ENCODE assay signal across 8 cellular contexts in genomic region chr16:2778692-2778958, GRCh38. TPM values are rescaled to one million over a fixed set of nuclear protein-coding genes. Genes with fewer than 3 reads are reported as not detected.
DNase-seq lines count a peak whose midpoint lies in the region; ATAC-seq and TF ChIP-seq lines count a peak whose summit lies in the region.
"Had no signal": no experiment of that assay in that cellular context is flagged by ENCODE, and none has a peak within 500 bp of the region (broad histone marks: within the 10 kb centered on the region; RNA-seq: fewer than 3 reads in every experiment).

No MANE protein-coding gene starts in this region.

- H3K4me1 ChIP-seq in KMS-11 (ENCODE audit: low read depth, poor library complexity, severe bottlenecking) (peaks cover 34% of the 10 kb centered on the region), mammary epithelial cell (ENCODE audit: insufficient read depth, low read length) (peaks cover 9% of the 10 kb centered on the region), sigmoid colon (peaks cover 4 to 33% (median 26%) of the 10 kb centered on the region in 4 donors)

- no peak overlapping the region for H2AFZ ChIP-seq in KMS-11 (ENCODE audit: low read depth)
- no peak overlapping the region for H2AFZ ChIP-seq in mammary epithelial cell (ENCODE audit: low read depth, low read length)

- H3K4me2 ChIP-seq in KMS-11 (peak overlapping the region; percentile 96; the same call in 1 of the 2 replicates), mammary epithelial cell (ENCODE audit: insufficient read depth, low read depth, low read length) (peak overlapping the region; percentile 96)

- 96% methylated on average over 8 of the region's 12 CpGs for WGBS in mammary epithelial cell (ENCODE audit: low coverage, missing lambda C conversion rate)
- 95 to 96% methylated on average over 12 of the region's 12 CpGs for WGBS in sigmoid colon, 2 donors

- DNase-seq in mammary epithelial cell = no peak
- no peak for DNase-seq in sigmoid colon
- no peak for DNase-seq in AML-193 (lab: John Stamatoyannopoulos, UW)
- no peak for DNase-seq in cerebellar cortex (ENCODE audit: low spot score)
- DNase-seq: NCI-H2171; stimulated activated CD4-positive, alpha-beta T cell treated with anti-CD3 and anti-CD28 coated beads, Interleukin-2, amount 100 ng/mL, for 48 hours had no signal

- H3K9ac ChIP-seq in KMS-11 = no peak overlapping the region
- no peak overlapping the region for H3K9ac ChIP-seq in mammary epithelial cell (ENCODE audit: insufficient read depth, low read length)

- H3K9me3 ChIP-seq in mammary epithelial cell (replicated peaks; ENCODE audit: insufficient read depth, low read length) (no peaks in the 10 kb centered on the region), sigmoid colon (no peaks in the 10 kb centered on the region)

- H3K27me3 ChIP-seq in KMS-11 (ENCODE audit: insufficient read depth, low read depth) (no peaks in the 10 kb centered on the region; the same call in 1 of the 2 replicates), mammary epithelial cell (ENCODE audit: insufficient read depth, low read length) (no peaks in the 10 kb centered on the region), sigmoid colon (no peaks in the 10 kb centered on the region)

- H4K20me1 ChIP-seq in KMS-11 (ENCODE audit: insufficient read depth) = no peaks in the 10 kb centered on the region
- no peaks in the 10 kb centered on the region for H4K20me1 ChIP-seq in mammary epithelial cell (ENCODE audit: insufficient read depth, low read length)

- TF ChIP-seq EP300 in sigmoid colon (IDR thresholded peaks at IDR 0.05) = no peak

- intact Hi-C loops in mammary epithelial cell (cut with micrococcal nuclease) = no loop called here
- intact Hi-C loops in sigmoid colon (cut with DNase I) = loop anchor here (5.0 to 10.0 kb wide), 3 partner anchors 96 to 376 kb away; partner anchors contain the start of genes CEMP1 and KCTD5

- TF ChIP-seq POLR2A in sigmoid colon (IDR thresholded peaks at IDR 0.05) = no peak

- peaks cover 27% of the 10 kb centered on the region for H3K79me2 ChIP-seq in KMS-11 (ENCODE audit: insufficient read depth, low read depth)
- peaks cover 53% of the 10 kb centered on the region for H3K79me2 ChIP-seq in mammary epithelial cell (ENCODE audit: insufficient read depth, low read length)

- BruUV-seq in mammary epithelial cell (replicated peaks; lab: Mats Ljungman, UMichigan) = no TSS peak

- dilution Hi-C loops in mammary epithelial cell (cut with HindIII; ENCODE audit: low sequenced_read_pairs) = no loop called here

- TF ChIP-seq CTCF in KMS-11 (conservative IDR thresholded peaks at IDR 0.05; ENCODE audit: low read depth, low read length) (no peak), mammary epithelial cell (conservative IDR thresholded peaks at IDR 0.05 in 1 of 2, IDR thresholded peaks at IDR 0.05 in 1 of 2; ENCODE audit: extremely low read depth in 1 of 2, insufficient read depth in 1 of 2, low read depth in 1 of 2, low read length in 2 of 2) (no peak), sigmoid colon (IDR thresholded peaks at IDR 0.05) (no peak)

- H3K27ac ChIP-seq in KMS-11 (no peak overlapping the region), mammary epithelial cell (ENCODE audit: insufficient read depth, low read depth, low read length) (no peak overlapping the region), sigmoid colon (peak overlapping the region; percentile 93 to 100 (median 98))

- H3K36me3 ChIP-seq in KMS-11 (ENCODE audit: insufficient read depth) (no peaks in the 10 kb centered on the region), mammary epithelial cell (ENCODE audit: insufficient read depth, low read length) (peaks cover 2% of the 10 kb centered on the region), sigmoid colon (peaks cover 0 to 19% (median 8%) of the 10 kb centered on the region in 4 donors)

- in situ Hi-C loops in mammary epithelial cell (cut with MboI; ENCODE audit: low sequenced_read_pairs in 2 of 2) = loop anchor here in 1 of 2 donors (10.0 kb wide), 1 partner anchor 56 kb away; the partner anchor contains the start of gene ZG16B

- H3K4me3 ChIP-seq in KMS-11 (IDR thresholded peaks at IDR 0.05; ENCODE audit: insufficient read depth, low read depth, low read length) (no peak overlapping the region), mammary epithelial cell (replicated peaks in 1 of 3; ENCODE audit: insufficient read depth in 1 of 3, low read depth in 2 of 3, low read length in 3 of 3) (no peak overlapping the region), sigmoid colon (peak overlapping the region in 3 of 4 donors; percentile 68 to 91 (median 85))

- ATAC-seq in HG02763 (IDR thresholded peaks at IDR 0.05; ENCODE audit: unreplicated experiment) = no peak

- CTCF ChIA-PET in mammary epithelial cell (lab: Charles Lee; ENCODE audit: low non-redundant PET) = no interaction called here

RNA-seq across cellular contexts. Expression of gene ELOB, which starts 1.5 kb away (rescaled TPM):
- total RNA-seq in mammary epithelial cell (100 to 1,000 TPM; 225 to 294 TPM), sigmoid colon (1,000 to 10,000 TPM in 1 of 4 donors, 100 to 1,000 TPM in 3; 329 to 1,166 (median 508) TPM)
- polyA plus RNA-seq in mammary epithelial cell (278 TPM), sigmoid colon (100 to 1,000 TPM; 454 to 984 (median 463) TPM)
- 194 TPM for polyA minus RNA-seq in mammary epithelial cell

RNA-seq across cellular contexts. Expression of gene PRSS33, which starts 8.7 kb away (rescaled TPM):
- total RNA-seq in mammary epithelial cell = not detected
- not detected for polyA plus RNA-seq in mammary epithelial cell
- not detected for polyA minus RNA-seq in mammary epithelial cell
- not detected for total RNA-seq in sigmoid colon
- not detected for polyA plus RNA-seq in sigmoid colon

RNA-seq across cellular contexts. Expression of gene PRSS41, which starts 19.6 kb away (rescaled TPM):
- total RNA-seq in mammary epithelial cell = not detected
- not detected for polyA plus RNA-seq in mammary epithelial cell
- not detected for polyA minus RNA-seq in mammary epithelial cell
- total RNA-seq in sigmoid colon = not detected
- polyA plus RNA-seq in sigmoid colon = not detected

RNA-seq across cellular contexts. Expression of gene SRRM2, which starts 26.2 kb away (rescaled TPM):
- 100 to 1,000 TPM in 1 of 2 donors, 10 to 100 TPM in 1; 76.5 to 493 TPM for total RNA-seq in mammary epithelial cell
- 123 TPM for polyA plus RNA-seq in mammary epithelial cell
- polyA minus RNA-seq in mammary epithelial cell = 576 TPM
- 100 to 1,000 TPM; 181 to 826 (median 219) TPM for total RNA-seq in sigmoid colon
- polyA plus RNA-seq in sigmoid colon = 100 to 1,000 TPM in 1 of 3 donors, 10 to 100 TPM in 2; 66.1 to 725 (median 73.8) TPM

RNA-seq across cellular contexts. Expression of gene PRSS21, which starts 38.4 kb away (rescaled TPM):
- total RNA-seq in mammary epithelial cell (10 to 100 TPM in 1 of 2 donors, under 1 TPM in 1; 0.75 to 24.3 TPM), sigmoid colon (not detected)
- polyA plus RNA-seq in mammary epithelial cell (3.6 TPM), sigmoid colon (under 1 TPM in 1 of 3 donors, not detected in 2; 0.58 TPM)
- polyA minus RNA-seq in mammary epithelial cell = 7.3 TPM

Comparison
In these comparisons a context has a peak if more than half of its experiments do, and no peak if none do; other contexts are left out.
1. H3K27ac ChIP-seq: peak in sigmoid colon (4 of 4); none in KMS-11 (single experiment) and mammary epithelial cell (single experiment).
2. H3K4me3 ChIP-seq: peak in sigmoid colon (3 of 4); none in KMS-11 (single experiment) and mammary epithelial cell (0 of 3).